ENCODE assay signal across 1 cellular context in the genomic region with DNA sequence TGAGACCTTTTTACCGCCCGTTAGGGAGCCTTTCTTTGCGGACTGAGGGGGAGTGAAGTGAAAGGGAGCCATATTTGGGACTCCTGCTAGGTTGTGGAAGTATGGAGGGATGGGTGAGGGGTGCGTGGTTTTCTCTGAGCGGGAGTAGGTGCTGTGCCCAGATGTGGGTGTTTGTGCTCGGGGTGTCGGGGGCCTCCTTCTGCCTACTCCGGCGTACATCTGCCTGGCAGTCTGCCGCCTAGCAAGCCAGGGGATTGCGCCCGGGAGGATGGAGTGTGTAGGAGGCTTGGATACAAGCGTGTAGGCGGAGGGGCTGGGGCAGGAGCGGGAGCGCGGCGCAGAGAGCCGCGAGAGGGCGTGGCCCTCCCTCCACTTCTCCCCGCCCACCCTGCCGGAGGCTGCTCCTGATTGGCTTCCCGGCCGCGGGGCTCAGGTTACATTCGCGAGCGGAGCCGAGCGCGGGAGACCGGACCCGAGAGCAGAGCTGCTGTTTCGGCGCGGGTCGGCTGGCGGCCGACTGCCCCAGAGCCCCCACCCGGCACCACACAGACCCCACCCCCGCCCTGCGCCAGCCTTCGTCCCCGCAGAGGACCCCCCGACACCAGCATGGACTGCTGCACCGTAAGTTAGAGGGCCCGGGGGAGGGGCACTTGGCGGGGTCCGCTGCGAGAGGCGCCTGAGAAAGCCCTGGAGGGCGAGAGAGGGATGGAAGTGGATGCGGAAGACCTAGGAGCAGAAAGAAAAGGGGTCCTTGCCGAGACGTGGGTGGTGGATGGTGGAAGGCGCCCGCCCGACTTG.
TF ChIP-seq lines count a peak whose summit lies in the region.

Gene NRGN, plus strand, starts transcription at position 464 of the 798 bp plus-strand sequence. Its CDS starts 143 bp downstream, at position 607.

TF ChIP-seq in HEK293, 187 proteins besides CTCF, POLR2A, EP300 and RAD21 (continued from another document):
- TF ChIP-seq, protein P1, sequence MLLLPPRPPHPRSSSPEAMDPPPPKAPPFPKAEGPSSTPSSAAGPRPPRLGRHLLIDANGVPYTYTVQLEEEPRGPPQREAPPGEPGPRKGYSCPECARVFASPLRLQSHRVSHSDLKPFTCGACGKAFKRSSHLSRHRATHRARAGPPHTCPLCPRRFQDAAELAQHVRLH (tag by site-specific recombination; IDR thresholded peaks at IDR 0.05), result no peak
- no peak for TF ChIP-seq ZNF704 (tag by site-specific recombination; IDR thresholded peaks at IDR 0.05)
- TF ChIP-seq HOXA7 (CRISPR knock-in tag; IDR thresholded peaks at IDR 0.05; ENCODE audit: borderline replicate concordance), result no peak
- TF ChIP-seq, protein P2, sequence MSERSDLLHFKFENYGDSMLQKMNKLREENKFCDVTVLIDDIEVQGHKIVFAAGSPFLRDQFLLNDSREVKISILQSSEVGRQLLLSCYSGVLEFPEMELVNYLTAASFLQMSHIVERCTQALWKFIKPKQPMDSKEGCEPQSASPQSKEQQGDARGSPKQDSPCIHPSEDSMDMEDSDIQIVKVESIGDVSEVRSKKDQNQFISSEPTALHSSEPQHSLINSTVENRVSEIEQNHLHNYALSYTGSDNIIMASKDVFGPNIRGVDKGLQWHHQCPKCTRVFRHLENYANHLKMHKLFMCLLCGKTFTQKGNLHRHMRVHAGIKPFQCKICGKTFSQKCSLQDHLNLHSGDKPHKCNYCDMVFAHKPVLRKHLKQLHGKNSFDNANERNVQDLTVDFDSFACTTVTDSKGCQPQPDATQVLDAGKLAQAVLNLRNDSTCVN (tag by site-specific recombination; optimal IDR thresholded peaks at IDR 0.05), result peak; percentile 64
- TF ChIP-seq SP3 (tag by site-specific recombination; IDR thresholded peaks at IDR 0.05), result peak; percentile 47; the same call in 1 of the 2 replicates
- no peak for TF ChIP-seq ZNF530 (tag by site-specific recombination; IDR thresholded peaks at IDR 0.05; ENCODE audit: low read depth)
- no peak for TF ChIP-seq ZNF132 (tag by site-specific recombination; IDR thresholded peaks at IDR 0.05; ENCODE audit: borderline replicate concordance)
- TF ChIP-seq KLF8 (tag by site-specific recombination; IDR thresholded peaks at IDR 0.05), result 0 out of 2 replicates have a peak, but pooled peaks have one; percentile 29
- TF ChIP-seq ZNF302 (tag by site-specific recombination; IDR thresholded peaks at IDR 0.05; ENCODE audit: low read depth), result no peak
- no peak for TF ChIP-seq ZNF157 (tag by site-specific recombination; IDR thresholded peaks at IDR 0.05)
- TF ChIP-seq ZNF529 (tag by site-specific recombination; IDR thresholded peaks at IDR 0.05; ENCODE audit: insufficient replicate concordance), result no peak
- TF ChIP-seq MEIS1 (CRISPR knock-in tag; IDR thresholded peaks at IDR 0.05; ENCODE audit: borderline replicate concordance), result no peak
- TF ChIP-seq HOXC10 (CRISPR knock-in tag; IDR thresholded peaks at IDR 0.05), result no peak
- TF ChIP-seq ZNF248 (tag by site-specific recombination; IDR thresholded peaks at IDR 0.05), result no peak
- no peak for TF ChIP-seq INSM2 (tag by site-specific recombination; IDR thresholded peaks at IDR 0.05)
- no peak for TF ChIP-seq ZNF596 (tag by site-specific recombination; IDR thresholded peaks at IDR 0.05)
